ENCODE assay signal across 8 cellular contexts in genomic region chr16:29809850-29810698, GRCh38. TPM values are rescaled to one million over a fixed set of nuclear protein-coding genes. Genes with fewer than 3 reads are reported as not detected.
DNase-seq lines count a peak whose midpoint lies in the region; ATAC-seq and TF ChIP-seq lines count a peak whose summit lies in the region.

No MANE protein-coding gene starts in this region.

- no peaks in the 10 kb centered on the region for H3K9me3 ChIP-seq in CD4-positive, alpha-beta memory T cell (ENCODE audit: control insufficient read depth in 1 of 2, low read length in 2 of 2)
- H3K9me3 ChIP-seq in lung (ENCODE audit: control insufficient read depth in 2 of 2, insufficient read depth in 1 of 2, low read length in 1 of 2) (no peaks in the 10 kb centered on the region), vagina (no peaks in the 10 kb centered on the region)

- H3K4me3 ChIP-seq in CD4-positive, alpha-beta memory T cell (ENCODE audit: low read length in 2 of 2) = no peak overlapping the region
- peak overlapping the region; percentile 97 for H3K4me3 ChIP-seq in NB4 (ENCODE audit: low read depth, low read length)
- H3K4me3 ChIP-seq in lung = no peak overlapping the region
- no peak overlapping the region for H3K4me3 ChIP-seq in vagina

- H3K27me3 ChIP-seq in CD4-positive, alpha-beta memory T cell (ENCODE audit: insufficient read depth, low read length) = no peaks in the 10 kb centered on the region
- H3K27me3 ChIP-seq in lung (ENCODE audit: control insufficient read depth, insufficient read depth) (no peaks in the 10 kb centered on the region), vagina (no peaks in the 10 kb centered on the region)

- no peak for ATAC-seq in lung (ENCODE audit: insufficient read depth, low FRiP score)

- TF ChIP-seq CTCF in NB4 (IDR thresholded peaks at IDR 0.05; ENCODE audit: low read depth, low read length) (no peak), lung (IDR thresholded peaks at IDR 0.05; ENCODE audit: control extremely low read depth, extremely low read depth) (no peak), vagina (IDR thresholded peaks at IDR 0.05) (no peak)

- H3K4me1 Mint-ChIP-seq in CD4-positive, alpha-beta memory T cell = peaks cover 29 to 74% (median 46%) of the 10 kb centered on the region in 4 donors
- H3K4me1 Mint-ChIP-seq in activated naive CD8-positive, alpha-beta T cell treated with anti-CD3 and anti-CD28 coated beads for 36 hours = peaks cover 45% of the 10 kb centered on the region

- H3K27me3 Mint-ChIP-seq in CD4-positive, alpha-beta memory T cell = no peaks in the 10 kb centered on the region
- peaks cover 16% of the 10 kb centered on the region for H3K27me3 Mint-ChIP-seq in activated naive CD8-positive, alpha-beta T cell treated with anti-CD3 and anti-CD28 coated beads for 36 hours

- H3K4me3 Mint-ChIP-seq in CD4-positive, alpha-beta memory T cell = peak overlapping the region; percentile 75 to 95 (median 88)
- H3K4me3 Mint-ChIP-seq in activated naive CD8-positive, alpha-beta T cell treated with anti-CD3 and anti-CD28 coated beads for 36 hours = peak overlapping the region; percentile 94

- 62 to 65% methylated on average over 16 to 23 of the region's 23 CpGs for WGBS in lung, 2 donors

- peak overlapping the region; percentile 90 to 97 (median 94) for H3K27ac Mint-ChIP-seq in CD4-positive, alpha-beta memory T cell
- H3K27ac Mint-ChIP-seq in activated naive CD8-positive, alpha-beta T cell treated with anti-CD3 and anti-CD28 coated beads for 36 hours = peak overlapping the region; percentile 86

- peaks cover 8% of the 10 kb centered on the region for H3K36me3 ChIP-seq in CD4-positive, alpha-beta memory T cell (ENCODE audit: insufficient read depth, low read length)
- H3K36me3 ChIP-seq in lung (ENCODE audit: control insufficient read depth in 2 of 2, insufficient read depth in 2 of 2, low read length in 2 of 2) (peaks cover 0 to 16% of the 10 kb centered on the region in 2 donors), vagina (peaks cover 0 to 20% of the 10 kb centered on the region in 2 donors)

- H3K4me1 ChIP-seq in CD4-positive, alpha-beta memory T cell (ENCODE audit: insufficient read depth, low read length) = peaks cover 61% of the 10 kb centered on the region
- H3K4me1 ChIP-seq in lung (ENCODE audit: control insufficient read depth in 2 of 2, insufficient read depth in 2 of 2, low read length in 2 of 2) (peaks cover 8 to 30% of the 10 kb centered on the region in 2 donors), vagina (peaks cover 77% of the 10 kb centered on the region)

- CTCF ChIA-PET in CD4-positive, alpha-beta memory T cell (lab: Charles Lee; ENCODE audit: partially characterized antibody) = interaction anchor here (1.1 to 1.5 kb wide), 2 partner anchors 38 to 56 kb away, joined by 3 to 4 read pairs; no protein-coding TSS in a partner anchor

- H3K27ac ChIP-seq in CD4-positive, alpha-beta memory T cell (ENCODE audit: low read depth, low read length) = peak overlapping the region; percentile 80
- H3K27ac ChIP-seq in lung (ENCODE audit: low read depth in 1 of 2, low read length in 1 of 2) (peak overlapping the region; percentile 17 to 21), vagina (peak overlapping the region; percentile 96)

- peak; percentile 44 to 71 (median 57) for DNase-seq in CD4-positive, alpha-beta memory T cell
- DNase-seq in NB4 (ENCODE audit: low read depth) = peak; percentile 85
- peak; percentile 72 for DNase-seq in activated naive CD8-positive, alpha-beta T cell treated with anti-CD3 and anti-CD28 coated beads for 36 hours
- DNase-seq in lung (ENCODE audit: low spot score) = no peak
- no peak for DNase-seq in vagina (ENCODE audit: extremely low spot score in 2 of 2)
- DNase-seq in NCI-H2196 treated with DMSO at 0.1 percent for 48 hours (lab: John Stamatoyannopoulos, UW; ENCODE audit: unreplicated experiment) = no peak
- DNase-seq in NCI-H1092 (lab: John Stamatoyannopoulos, UW) = no peak
- no peak for DNase-seq in middle frontal gyrus (ENCODE audit: extremely low spot score, low spot score)

- peaks cover 8 to 29% of the 10 kb centered on the region in 2 donors for H3K36me3 Mint-ChIP-seq in CD4-positive, alpha-beta memory T cell
- H3K36me3 Mint-ChIP-seq in activated naive CD8-positive, alpha-beta T cell treated with anti-CD3 and anti-CD28 coated beads for 36 hours = peaks cover 36% of the 10 kb centered on the region

- peaks cover 0 to 7% (median 0%) of the 10 kb centered on the region in 8 donors for H3K9me3 Mint-ChIP-seq in CD4-positive, alpha-beta memory T cell
- no peaks in the 10 kb centered on the region for H3K9me3 Mint-ChIP-seq in activated naive CD8-positive, alpha-beta T cell treated with anti-CD3 and anti-CD28 coated beads for 36 hours

- intact Hi-C loops in CD4-positive, alpha-beta memory T cell (cut with micrococcal nuclease) = loop anchor here (5.0 to 10.0 kb wide), 4 partner anchors 152 to 567 kb away; partner anchors contain the start of genes HIRIP3, INO80E and TMEM219
- intact Hi-C loops in vagina (cut with DNase I) = loop anchor here (5.0 kb wide), 3 partner anchors 187 to 567 kb away; partner anchors contain the start of genes ALDOA, HIRIP3 and INO80E

- TF ChIP-seq POLR2A in NB4 (IDR thresholded peaks at IDR 0.05; ENCODE audit: extremely low read depth, insufficient read length) (no peak), vagina (IDR thresholded peaks at IDR 0.05) (no peak)

- POLR2A ChIA-PET in CD4-positive, alpha-beta memory T cell (lab: Charles Lee; ENCODE audit: partially characterized antibody) = interaction anchor here (0.7 to 24.0 kb wide), 7 partner anchors 12 to 256 kb away, joined by 3 to 522 read pairs (median 9); partner anchors contain the start of genes ALDOA, C16orf54, KIF22 and MVP

RNA-seq across cellular contexts. Expression of gene PRRT2, which starts 1.9 kb away (rescaled TPM):
- total RNA-seq in CD4-positive, alpha-beta memory T cell = 1 to 10 TPM; 6.3 to 6.9 TPM
- under 1 TPM; 0.20 to 0.37 TPM for polyA plus RNA-seq in CD4-positive, alpha-beta memory T cell
- total RNA-seq in activated naive CD8-positive, alpha-beta T cell treated with anti-CD3 and anti-CD28 coated beads for 36 hours = 1 to 10 TPM in 1 of 2 experiments, under 1 TPM in 1; 0.52 to 1.3 TPM
- total RNA-seq in lung = 1 to 10 TPM; 1.2 to 6.5 TPM
- 1 to 10 TPM in 1 of 2 donors, under 1 TPM in 1; 0.49 to 1.8 TPM for polyA plus RNA-seq in lung
- total RNA-seq in vagina = 20.4 TPM

RNA-seq across cellular contexts. Expression of gene MAZ, which starts 3.7 kb away (rescaled TPM):
- total RNA-seq in CD4-positive, alpha-beta memory T cell = 100 to 1,000 TPM; 258 to 264 TPM
- 10 to 100 TPM; 40.3 to 69.1 TPM for polyA plus RNA-seq in CD4-positive, alpha-beta memory T cell
- total RNA-seq in activated naive CD8-positive, alpha-beta T cell treated with anti-CD3 and anti-CD28 coated beads for 36 hours = 100 to 1,000 TPM; 427 to 438 TPM
- 100 to 1,000 TPM in 1 of 2 donors, 10 to 100 TPM in 1; 94.9 to 159 TPM for total RNA-seq in lung
- 100 to 1,000 TPM; 112 to 170 TPM for polyA plus RNA-seq in lung
- total RNA-seq in vagina = 87.7 TPM

RNA-seq across cellular contexts. Expression of gene PAGR1, which starts 5.9 kb away (rescaled TPM):
- total RNA-seq in CD4-positive, alpha-beta memory T cell = 10 to 100 TPM; 43.7 to 44.9 TPM
- 10 to 100 TPM; 46.0 to 51.1 TPM for polyA plus RNA-seq in CD4-positive, alpha-beta memory T cell
- total RNA-seq in activated naive CD8-positive, alpha-beta T cell treated with anti-CD3 and anti-CD28 coated beads for 36 hours = 10 to 100 TPM; 33.7 to 34.8 TPM
- total RNA-seq in lung = 10 to 100 TPM; 18.4 to 23.1 TPM
- polyA plus RNA-seq in lung = 10 to 100 TPM; 29.8 to 43.2 TPM
- 23.6 TPM for total RNA-seq in vagina

RNA-seq across cellular contexts. Expression of gene MVP, which starts 10.2 kb away (rescaled TPM):
- 100 to 1,000 TPM; 145 to 146 TPM for total RNA-seq in CD4-positive, alpha-beta memory T cell
- 100 to 1,000 TPM; 172 to 187 TPM for polyA plus RNA-seq in CD4-positive, alpha-beta memory T cell
- total RNA-seq in activated naive CD8-positive, alpha-beta T cell treated with anti-CD3 and anti-CD28 coated beads for 36 hours = 10 to 100 TPM; 30.7 to 30.8 TPM
- total RNA-seq in lung = 100 to 1,000 TPM; 150 to 322 TPM
- 100 to 1,000 TPM; 239 to 267 TPM for polyA plus RNA-seq in lung
- total RNA-seq in vagina = 111 TPM

RNA-seq across cellular contexts. Expression of gene KIF22, which starts 19.5 kb away (rescaled TPM):
- 10 to 100 TPM; 89.4 to 98.6 TPM for total RNA-seq in CD4-positive, alpha-beta memory T cell
- 10 to 100 TPM; 35.7 to 54.2 TPM for polyA plus RNA-seq in CD4-positive, alpha-beta memory T cell
- 100 to 1,000 TPM; 145 to 150 TPM for total RNA-seq in activated naive CD8-positive, alpha-beta T cell treated with anti-CD3 and anti-CD28 coated beads for 36 hours
- total RNA-seq in lung (10 to 100 TPM; 24.3 to 27.6 TPM), vagina (18.9 TPM)
- 10 to 100 TPM; 22.1 to 84.9 TPM for polyA plus RNA-seq in lung

Comparison
In these comparisons a context has a peak if more than half of its experiments do, and no peak if none do; other contexts are left out.
1. DNase-seq: peak in CD4-positive, alpha-beta memory T cell (5 of 5), NB4 (single experiment) and activated naive CD8-positive, alpha-beta T cell treated with anti-CD3 and anti-CD28 coated beads for 36 hours (single experiment); none in lung (single experiment), vagina (0 of 2), NCI-H2196 treated with DMSO at 0.1 percent for 48 hours (single experiment), NCI-H1092 (single experiment) and middle frontal gyrus (single experiment).
2. H3K27ac ChIP-seq: peak in every context shown above with its lines; median percentile 96 in vagina; 80 in CD4-positive, alpha-beta memory T cell; 19 in lung.